In genomic region chr16:84599528-84600202, GRCh38 we compare ENCODE assay signal across 1 cellular context.
A peak's percentile ranks its signal among the peaks of the same experiment; 100 is the strongest.
TF ChIP-seq lines count a peak whose summit lies in the region.

No MANE protein-coding gene starts in this region.

TF ChIP-seq in HepG2, 621 proteins besides CTCF, POLR2A, EP300 and RAD21 (continued from another document and continues in another):
- TF ChIP-seq ATF4 (CRISPR knock-in tag; IDR thresholded peaks at IDR 0.05) = peak in 1 of 2 experiments; percentile 83; a peak in 2 of 4 replicates
- peak; percentile 63; the same call in 1 of the 2 replicates for TF ChIP-seq ZFX (CRISPR knock-in tag; IDR thresholded peaks at IDR 0.05; ENCODE audit: low read depth)
- no peak for TF ChIP-seq ZKSCAN1 (IDR thresholded peaks at IDR 0.05; ENCODE audit: low read length)
- TF ChIP-seq ZNF549 (CRISPR knock-in tag; IDR thresholded peaks at IDR 0.05) = no peak
- peak; percentile 48; the same call in 1 of the 2 replicates for TF ChIP-seq BORCS8-MEF2B (CRISPR knock-in tag; IDR thresholded peaks at IDR 0.05)
- TF ChIP-seq ZNF512 (CRISPR knock-in tag; IDR thresholded peaks at IDR 0.05) = no peak; the same call in 1 of the 2 replicates
- no peak for TF ChIP-seq RFXANK (CRISPR knock-in tag; IDR thresholded peaks at IDR 0.05)
- no peak for TF ChIP-seq ZNF713 (CRISPR knock-in tag; IDR thresholded peaks at IDR 0.05)
- TF ChIP-seq HNF4G (IDR thresholded peaks at IDR 0.05; ENCODE audit: borderline replicate concordance, low read depth, low read length) = no peak
- TF ChIP-seq HNF4G (CRISPR knock-in tag; IDR thresholded peaks at IDR 0.05; ENCODE audit: borderline replicate concordance, low read depth) = no peak
- peak; percentile 53; the same call in 1 of the 2 replicates for TF ChIP-seq CBX5 (CRISPR knock-in tag; IDR thresholded peaks at IDR 0.05; ENCODE audit: borderline replicate concordance)
- TF ChIP-seq HDAC6 (IDR thresholded peaks at IDR 0.05; ENCODE audit: low read depth, low read length) = no peak
- peak; percentile 90 for TF ChIP-seq PAXIP1 (CRISPR knock-in tag; conservative IDR thresholded peaks at IDR 0.05)
- no peak for TF ChIP-seq ZNF446 (CRISPR knock-in tag; IDR thresholded peaks at IDR 0.05)
- TF ChIP-seq ARNTL (CRISPR knock-in tag; IDR thresholded peaks at IDR 0.05) = no peak
- no peak for TF ChIP-seq ZNF841 (CRISPR knock-in tag; IDR thresholded peaks at IDR 0.05; ENCODE audit: borderline replicate concordance)
- TF ChIP-seq ZNF776 (CRISPR knock-in tag; IDR thresholded peaks at IDR 0.05) = no peak
- no peak for TF ChIP-seq ZNF709 (CRISPR knock-in tag; IDR thresholded peaks at IDR 0.05)
- no peak for TF ChIP-seq NFIC (IDR thresholded peaks at IDR 0.05; ENCODE audit: low read length)
- no peak for TF ChIP-seq HNRNPH1 (optimal IDR thresholded peaks at IDR 0.05; ENCODE audit: low read depth, low read length)
- no peak for TF ChIP-seq ZNF850 (CRISPR knock-in tag; conservative IDR thresholded peaks at IDR 0.05)
- TF ChIP-seq MED13 (CRISPR knock-in tag; IDR thresholded peaks at IDR 0.05) = no peak
- TF ChIP-seq SP140L (CRISPR knock-in tag; IDR thresholded peaks at IDR 0.05; ENCODE audit: borderline replicate concordance) = no peak
- no peak for TF ChIP-seq MXD1 (CRISPR knock-in tag; IDR thresholded peaks at IDR 0.05)
- no peak for TF ChIP-seq ZNF180 (CRISPR knock-in tag; IDR thresholded peaks at IDR 0.05; ENCODE audit: borderline replicate concordance, low read depth)
- no peak for TF ChIP-seq BHLHE40 (IDR thresholded peaks at IDR 0.05; ENCODE audit: low read length)
- no peak for TF ChIP-seq RFX5 (IDR thresholded peaks at IDR 0.05; ENCODE audit: low read depth, low read length)
- TF ChIP-seq ZNF281 (CRISPR knock-in tag; IDR thresholded peaks at IDR 0.05; ENCODE audit: borderline replicate concordance) = peak; percentile 89
- no peak for TF ChIP-seq ZBTB38 (CRISPR knock-in tag; IDR thresholded peaks at IDR 0.05)
- no peak for TF ChIP-seq ZC3H13 (CRISPR knock-in tag; IDR thresholded peaks at IDR 0.05)
- TF ChIP-seq ETV6 (CRISPR knock-in tag; conservative IDR thresholded peaks at IDR 0.05) = 0 out of 2 replicates have a peak, but pooled peaks have one; percentile 57
- peak; percentile 28 for TF ChIP-seq YY1 (IDR thresholded peaks at IDR 0.05; ENCODE audit: insufficient read depth, insufficient replicate concordance, low read depth, low read length)
- TF ChIP-seq ZNF781 (CRISPR knock-in tag; IDR thresholded peaks at IDR 0.05; ENCODE audit: borderline replicate concordance, not compliant biosample characterization) = no peak
- TF ChIP-seq ZNF224 (CRISPR knock-in tag; IDR thresholded peaks at IDR 0.05) = no peak
- TF ChIP-seq ZNF614 (CRISPR knock-in tag; IDR thresholded peaks at IDR 0.05; ENCODE audit: borderline replicate concordance) = peak; percentile 87
- TF ChIP-seq MAFF (IDR thresholded peaks at IDR 0.05; ENCODE audit: low read depth, low read length) = peak; percentile 65
- no peak for TF ChIP-seq ZNF747 (CRISPR knock-in tag; IDR thresholded peaks at IDR 0.05; ENCODE audit: borderline replicate concordance)
- TF ChIP-seq ZNF367 (CRISPR knock-in tag; IDR thresholded peaks at IDR 0.05; ENCODE audit: borderline replicate concordance) = no peak
- 0 out of 2 replicates have a peak, but pooled peaks have one; percentile 31 for TF ChIP-seq IRF9 (CRISPR knock-in tag; IDR thresholded peaks at IDR 0.05; ENCODE audit: borderline replicate concordance)
- TF ChIP-seq RNF219 (CRISPR knock-in tag; IDR thresholded peaks at IDR 0.05) = no peak
- no peak for TF ChIP-seq ZNF30 (CRISPR knock-in tag; IDR thresholded peaks at IDR 0.05)
- TF ChIP-seq CREB3 (CRISPR knock-in tag; IDR thresholded peaks at IDR 0.05) = no peak
- TF ChIP-seq U2AF1 (optimal IDR thresholded peaks at IDR 0.05; ENCODE audit: low read depth, low read length) = no peak
- no peak for TF ChIP-seq ATF7-NPFF (CRISPR knock-in tag; IDR thresholded peaks at IDR 0.05; ENCODE audit: low read depth)
- no peak for TF ChIP-seq ZBTB14 (CRISPR knock-in tag; IDR thresholded peaks at IDR 0.05)
- no peak for TF ChIP-seq SRSF1 (optimal IDR thresholded peaks at IDR 0.05; ENCODE audit: low read depth, low read length)
- TF ChIP-seq LBX2 (CRISPR knock-in tag; IDR thresholded peaks at IDR 0.05; ENCODE audit: borderline replicate concordance) = no peak
- TF ChIP-seq KLF6 (CRISPR knock-in tag; IDR thresholded peaks at IDR 0.05) = no peak
- no peak for TF ChIP-seq FOXP1 (IDR thresholded peaks at IDR 0.05)
- TF ChIP-seq FOXP1 (CRISPR knock-in tag; IDR thresholded peaks at IDR 0.05) = no peak
- TF ChIP-seq FLYWCH1 (CRISPR knock-in tag; IDR thresholded peaks at IDR 0.05) = no peak
- TF ChIP-seq SRSF4 (IDR thresholded peaks at IDR 0.05; ENCODE audit: low read depth, low read length, poor library complexity, severe bottlenecking) = no peak
- peak; percentile 91 for TF ChIP-seq SAP130 (CRISPR knock-in tag; IDR thresholded peaks at IDR 0.05; ENCODE audit: low read depth)
- TF ChIP-seq ZNF564 (CRISPR knock-in tag; IDR thresholded peaks at IDR 0.05) = 0 out of 2 replicates have a peak, but pooled peaks have one; percentile 26
- no peak for TF ChIP-seq ARID2 (CRISPR knock-in tag; IDR thresholded peaks at IDR 0.05; ENCODE audit: borderline replicate concordance)
- TF ChIP-seq ZBTB2 (CRISPR knock-in tag; IDR thresholded peaks at IDR 0.05; ENCODE audit: low read depth) = no peak
